In genomic region chr3:12198301-12198700, GRCh38 we compare ENCODE assay signal across 15 cellular contexts. TPM values are rescaled to one million over a fixed set of nuclear protein-coding genes. Genes with fewer than 3 reads are reported as not detected.
A peak's percentile ranks its signal among the peaks of the same experiment; 100 is the strongest.
DNase-seq lines count a peak whose midpoint lies in the region; ATAC-seq, FAIRE-seq and TF ChIP-seq lines count a peak whose summit lies in the region.
"Had no signal": no experiment of that assay in that cellular context is flagged by ENCODE, and none has a peak within 500 bp of the region (broad histone marks: within the 10 kb centered on the region; RNA-seq: fewer than 3 reads in every experiment).

No MANE protein-coding gene starts in this region.

- no peaks in the 10 kb centered on the region for H3K36me3 ChIP-seq in left lung
- H3K36me3 ChIP-seq: MG63 had no signal

- TF ChIP-seq CTCF in cardiac fibroblast (IDR thresholded peaks at IDR 0.05; ENCODE audit: low read depth, low read length) (no peak), left lung (IDR thresholded peaks at IDR 0.05) (no peak)

- intact Hi-C loops in left lung (cut with DNase I): no loop called here

- peaks cover 13 to 39% of the 10 kb centered on the region in 2 donors for H3K4me1 ChIP-seq in left lung

- peak; percentile 10 for ATAC-seq in left lung
- ATAC-seq: left lobe of liver had no signal

- no peak for FAIRE-seq in GM12891 (lab: Jason Lieb, UNC)

- H3K27ac ChIP-seq in left lung: no peak overlapping the region
- H3K27ac ChIP-seq: hepatocyte had no signal

- DNase-seq in EH (ENCODE audit: low read depth) (peak; percentile 83), NOMO-1 treated with DMSO at 0.1 percent for 48 hours (lab: John Stamatoyannopoulos, UW; ENCODE audit: unreplicated experiment) (peak; percentile 49), cardiac fibroblast (ENCODE audit: low read depth in 2 of 2) (peak; percentile 79 to 81), left lung (no peak), GM12891 (ENCODE audit: insufficient read length, low spot score) (no peak), T-helper 2 cell (no peak)
- no peak for DNase-seq in activated naive CD4-positive, alpha-beta T cell (lab: John Stamatoyannopoulos, UW)
- DNase-seq: activated CD8-positive, alpha-beta memory T cell treated with anti-CD3 and anti-CD28 coated beads for 24 hours; activated effector memory CD4-positive, alpha-beta T cell treated with anti-CD3 and anti-CD28 coated beads, Interleukin-2, amount 50 U/mL, for 16 hours; MG63; NCI-H2107 had no signal

- no peak for TF ChIP-seq POLR2A in GM12891 (IDR thresholded peaks at IDR 0.05; ENCODE audit: low read depth, low read length)

- no peaks in the 10 kb centered on the region for H3K27me3 ChIP-seq in left lung
- H3K27me3 ChIP-seq: hepatocyte, MG63 had no signal

- H3K9me3 ChIP-seq in left lung: no peaks in the 10 kb centered on the region
- H3K9me3 ChIP-seq: MG63 had no signal

- H3K4me3 ChIP-seq in cardiac fibroblast (replicated peaks in 1 of 2; ENCODE audit: low read depth in 2 of 2, low read length in 2 of 2): no peak overlapping the region
- no peak overlapping the region for H3K4me3 ChIP-seq in left lung
- H3K4me3 ChIP-seq: hepatocyte, MG63 had no signal

TF ChIP-seq in GM12891, 5 proteins besides CTCF, POLR2A, EP300 and RAD21:
- TF ChIP-seq SPI1 (IDR thresholded peaks at IDR 0.05; ENCODE audit: low read depth, low read length) (no peak), PAX5 (IDR thresholded peaks at IDR 0.05; ENCODE audit: insufficient read depth, low read length, severe bottlenecking) (no peak), TAF1 (IDR thresholded peaks at IDR 0.05; ENCODE audit: low read depth, low read length) (no peak), POU2F2 (IDR thresholded peaks at IDR 0.05; ENCODE audit: low read depth, low read length) (no peak), POLR2AphosphoS5 (IDR thresholded peaks at IDR 0.05; ENCODE audit: low read depth, low read length) (no peak)
TF ChIP-seq in GM12891: peak in this region for 0.

RNA-seq across cellular contexts. Expression of gene TIMP4, which starts 39.6 kb away (rescaled TPM):
- total RNA-seq in left lung: 10 to 100 TPM in 1 of 2 donors, under 1 TPM in 1; 0.93 to 11.3 TPM
- not detected for polyA plus RNA-seq in GM12891 (2012; ENCODE audit: low read depth, missing spikeins)
- total RNA-seq: SK-MEL-5 had no signal
- polyA plus RNA-seq: CD14-positive monocyte had no signal

Comparison
In these comparisons a context has a peak if more than half of its experiments do, and no peak if none do; other contexts are left out.
1. DNase-seq: peak in EH (single experiment), NOMO-1 treated with DMSO at 0.1 percent for 48 hours (single experiment) and cardiac fibroblast (2 of 2); none in left lung (0 of 2), GM12891 (single experiment), activated naive CD4-positive, alpha-beta T cell (0 of 4) and T-helper 2 cell (0 of 5).